In the genomic region with DNA sequence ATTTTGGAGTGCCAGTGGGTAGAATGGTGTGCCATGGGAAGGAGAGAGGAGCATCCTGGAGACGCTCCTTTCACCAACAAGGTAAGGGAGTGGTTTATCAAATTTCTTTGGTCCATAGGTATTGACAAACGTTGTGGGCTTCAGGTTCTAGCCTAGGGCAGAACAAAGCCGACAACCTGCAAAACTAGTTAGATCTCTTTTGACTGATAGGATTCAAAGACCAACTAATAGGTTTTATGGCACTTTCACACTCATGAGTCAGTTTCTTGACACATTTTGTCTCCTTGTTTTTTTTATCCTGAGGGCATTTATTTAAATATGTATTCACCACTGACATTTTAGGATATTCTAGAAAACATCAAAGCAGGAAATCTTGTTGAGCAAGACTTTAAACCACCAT, we compare ENCODE assay signal across 19 cellular contexts.
DNase-seq lines count a peak whose midpoint lies in the region; ATAC-seq and TF ChIP-seq lines count a peak whose summit lies in the region.
"Had no signal": no experiment of that assay in that cellular context is flagged by ENCODE, and none has a peak within 500 bp of the region (broad histone marks: within the 10 kb centered on the region; RNA-seq: fewer than 3 reads in every experiment).

No MANE protein-coding gene starts in this region.

- H3K79me2 ChIP-seq in mammary epithelial cell (ENCODE audit: insufficient read depth, low read length) (no peaks in the 10 kb centered on the region), mesendoderm (ENCODE audit: control insufficient read depth, insufficient read depth, low read length) (no peaks in the 10 kb centered on the region)

- H2BK120ac ChIP-seq in mesendoderm (ENCODE audit: low read depth, low read length): no peak overlapping the region

- H3K4me3 ChIP-seq in mammary epithelial cell (replicated peaks in 1 of 3; ENCODE audit: insufficient read depth in 1 of 3, low read depth in 2 of 3, low read length in 3 of 3) (no peak overlapping the region), mesendoderm (ENCODE audit: low read length) (no peak overlapping the region), MG63 (no peak overlapping the region)
- H3K4me3 ChIP-seq: GM12878, SJCRH30 had no signal

- no peak overlapping the region for H2BK5ac ChIP-seq in mesendoderm (ENCODE audit: low read length)

- H3K4me1 ChIP-seq in mammary epithelial cell (ENCODE audit: insufficient read depth, low read length) (peaks cover 20% of the 10 kb centered on the region), mesendoderm (ENCODE audit: control insufficient read depth, low read depth, low read length) (no peaks in the 10 kb centered on the region)
- H3K4me1 ChIP-seq: SJCRH30 had no signal

- no peak for ATAC-seq in GM21423 (IDR thresholded peaks at IDR 0.05; ENCODE audit: unreplicated experiment)
- ATAC-seq: GM12878 had no signal

- H3K56ac ChIP-seq in mesendoderm (ENCODE audit: low read length): no peak overlapping the region

- H2AK5ac ChIP-seq in mesendoderm (ENCODE audit: low read length): no peak overlapping the region

- BruUV-seq in mammary epithelial cell (replicated peaks; lab: Mats Ljungman, UMichigan): no TSS peak

- dilution Hi-C loops in mammary epithelial cell (cut with HindIII; ENCODE audit: low sequenced_read_pairs): loop anchor here (25.0 kb wide), 1 partner anchor 592 kb away; a partner anchor contains a TSS

- WGBS in mammary epithelial cell (ENCODE audit: low coverage, missing lambda C conversion rate): 5% methylated on average over 3 of the region's 3 CpGs
- no CpG with 5 or more reads among the region's 3 CpGs for WGBS in mesendoderm (ENCODE audit: extremely low coverage, insufficient coverage, low lambda C conversion rate)

- H3K4me2 ChIP-seq in mammary epithelial cell (ENCODE audit: insufficient read depth, low read depth, low read length): no peak overlapping the region
- H3K4me2 ChIP-seq in mesendoderm (ENCODE audit: low read length): no peak overlapping the region
- H3K4me2 ChIP-seq: KMS-11 had no signal

- H4K5ac ChIP-seq in mesendoderm (ENCODE audit: low read length): no peak overlapping the region

- TF ChIP-seq CTCF in mammary epithelial cell (conservative IDR thresholded peaks at IDR 0.05 in 1 of 2, IDR thresholded peaks at IDR 0.05 in 1 of 2; ENCODE audit: extremely low read depth in 1 of 2, insufficient read depth in 1 of 2, low read depth in 1 of 2, low read length in 2 of 2): no peak

- intact Hi-C loops in mammary epithelial cell (cut with micrococcal nuclease): loop anchor here (5.0 kb wide), 1 partner anchor 77 kb away; no protein-coding TSS in a partner anchor

- CTCF ChIA-PET in mammary epithelial cell (lab: Charles Lee; ENCODE audit: low non-redundant PET): no interaction called here

- H3K9ac ChIP-seq in mammary epithelial cell (ENCODE audit: insufficient read depth, low read length): no peak overlapping the region
- no peak overlapping the region for H3K9ac ChIP-seq in mesendoderm (ENCODE audit: low read length)
- H3K9ac ChIP-seq: KMS-11 had no signal

- no peak overlapping the region for H2BK15ac ChIP-seq in mesendoderm (replicated peaks; ENCODE audit: low read depth)

- H3K27me3 ChIP-seq in mammary epithelial cell (ENCODE audit: insufficient read depth, low read length) (no peaks in the 10 kb centered on the region), mesendoderm (ENCODE audit: insufficient read depth, low read length, poor library complexity) (no peaks in the 10 kb centered on the region), MG63 (no peaks in the 10 kb centered on the region)
- H3K27me3 ChIP-seq: SJCRH30 had no signal

- H3K23ac ChIP-seq in mesendoderm (ENCODE audit: low read length): no peak overlapping the region

- no peaks in the 10 kb centered on the region for H3K79me1 ChIP-seq in mesendoderm (ENCODE audit: low read length)

- no peak overlapping the region for H3K18ac ChIP-seq in mesendoderm (ENCODE audit: low read length)

- H4K20me1 ChIP-seq in mammary epithelial cell (ENCODE audit: insufficient read depth, low read length): no peaks in the 10 kb centered on the region

- H3K9me3 ChIP-seq in mammary epithelial cell (replicated peaks; ENCODE audit: insufficient read depth, low read length) (no peaks in the 10 kb centered on the region), MG63 (no peaks in the 10 kb centered on the region)
- H3K9me3 ChIP-seq: SJCRH30 had no signal

- H3K4ac ChIP-seq in mesendoderm (ENCODE audit: low read depth, low read length): no peak overlapping the region

- H3K27ac ChIP-seq in mammary epithelial cell (ENCODE audit: insufficient read depth, low read depth, low read length) (no peak overlapping the region), mesendoderm (ENCODE audit: low read depth, low read length) (no peak overlapping the region)
- H3K27ac ChIP-seq: KMS-11, SJCRH30 had no signal

- no peak overlapping the region for H4K8ac ChIP-seq in mesendoderm (ENCODE audit: low read depth, low read length)

- H3K36me3 ChIP-seq in mammary epithelial cell (ENCODE audit: insufficient read depth, low read length) (no peaks in the 10 kb centered on the region), mesendoderm (ENCODE audit: control insufficient read depth, insufficient read depth, low read length) (no peaks in the 10 kb centered on the region), MG63 (no peaks in the 10 kb centered on the region)
- H3K36me3 ChIP-seq: SJCRH30 had no signal

- H2AFZ ChIP-seq in mammary epithelial cell (ENCODE audit: low read depth, low read length): no peak overlapping the region

- DNase-seq in ELF-1 (ENCODE audit: low read depth, low spot score) (peak; percentile 70), HT-29 (ENCODE audit: low spot score) (peak; percentile 42), mammary epithelial cell (peak; percentile 81), mesendoderm (peak; percentile 57), activated T-cell treated with anti-CD3 and anti-CD28 coated beads for 4 hours (no peak), MG63 (no peak)
- DNase-seq: AML-193; DMS 273 treated with DMSO at 0.1 percent for 48 hours; GOT3; MM.1S; NCI-H1092; NCI-H146; NCI-H2029 treated with DMSO at 0.1 percent for 48 hours; NCI-H748 treated with DMSO at 0.1 percent for 48 hours; NK-92 treated with Interleukin-12 subunit alpha and Interleukin-12 subunit beta, amount 100 ng/mL, for 24 hours; SJCRH30 had no signal

- in situ Hi-C loops in mammary epithelial cell (cut with MboI; ENCODE audit: low sequenced_read_pairs in 2 of 2): loop anchor here (10.0 to 25.0 kb wide), 2 partner anchors 167 to 604 kb away; no protein-coding TSS in a partner anchor

Comparison
In these comparisons a context has a peak if more than half of its experiments do, and no peak if none do; other contexts are left out.
1. DNase-seq: peak in ELF-1 (single experiment), HT-29 (single experiment), mammary epithelial cell (single experiment) and mesendoderm (single experiment); none in activated T-cell treated with anti-CD3 and anti-CD28 coated beads for 4 hours (single experiment) and MG63 (single experiment).